In the genomic region with DNA sequence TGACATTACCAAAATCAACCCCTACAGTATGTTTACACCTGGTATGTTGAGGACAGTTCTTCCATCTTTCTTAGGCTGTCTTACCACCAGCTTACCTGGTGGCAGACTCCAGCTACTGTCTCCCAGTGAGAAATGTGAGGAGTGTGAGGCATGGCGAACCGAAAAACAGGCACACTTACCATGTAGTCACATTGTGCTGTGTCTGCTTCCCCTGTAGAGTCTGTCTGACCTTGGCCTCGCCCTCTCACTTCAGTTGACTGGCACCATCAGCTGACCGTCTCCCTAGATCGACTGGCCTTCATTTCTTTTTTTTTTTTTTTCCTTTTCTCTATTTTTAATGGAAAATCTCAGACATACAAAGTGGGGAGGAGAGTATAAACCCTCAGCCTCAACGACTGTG, we compare ENCODE assay signal across 12 cellular contexts.
"Had no signal": no experiment of that assay in that cellular context is flagged by ENCODE, and none has a peak within 500 bp of the region (broad histone marks: within the 10 kb centered on the region; RNA-seq: fewer than 3 reads in every experiment).

No MANE protein-coding gene starts in this region.

- DNase-seq: effector memory CD8-positive, alpha-beta T cell; foreskin keratinocyte; head of caudate nucleus; hypothalamus; mammary epithelial cell; natural killer cell; posterior cingulate gyrus; small intestine; stimulated activated CD4-positive, alpha-beta T cell treated with anti-CD3 and anti-CD28 coated beads, Interleukin-12 subunit alpha, Interleukin-12 subunit beta, amount 100 ng/mL, for 4 hours; stimulated activated naive CD4-positive, alpha-beta T cell; stomach; trophoblast cell had no signal

- H3K4me3 ChIP-seq: stomach had no signal

- H3K27me3 ChIP-seq: foreskin keratinocyte, stomach had no signal

- H3K9me3 ChIP-seq: stomach had no signal

- H3K27ac ChIP-seq: foreskin keratinocyte, stomach had no signal

- ATAC-seq: effector memory CD8-positive, alpha-beta T cell; foreskin keratinocyte; natural killer cell had no signal

- H3K36me3 ChIP-seq: stomach had no signal
